Comparison of ENCODE assay signal across 23 cellular contexts in the genomic region with DNA sequence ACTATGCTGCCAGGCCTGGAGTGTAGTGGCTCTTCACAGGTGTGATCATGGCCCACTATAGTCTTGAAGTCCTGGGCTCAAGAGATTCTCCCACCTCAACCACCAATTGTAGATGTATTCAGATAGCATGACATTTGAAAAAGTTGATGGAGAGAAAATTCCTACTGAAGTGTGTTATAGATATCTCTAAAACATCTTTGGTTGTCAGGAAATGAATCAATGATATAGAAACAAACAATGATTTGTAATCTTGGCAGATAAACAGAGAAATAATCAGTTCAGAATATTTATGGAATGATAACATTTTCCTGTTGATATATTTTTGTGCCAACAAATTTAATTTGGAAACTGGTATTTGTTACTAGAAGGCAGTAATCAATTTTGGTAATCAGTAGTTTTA.
DNase-seq lines count a peak whose midpoint lies in the region; ATAC-seq, FAIRE-seq and TF ChIP-seq lines count a peak whose summit lies in the region.
"Had no signal": no experiment of that assay in that cellular context is flagged by ENCODE, and none has a peak within 500 bp of the region (broad histone marks: within the 10 kb centered on the region; RNA-seq: fewer than 3 reads in every experiment).

No MANE protein-coding gene starts in this region.

- no peaks in the 10 kb centered on the region for H3K36me3 ChIP-seq in astrocyte (ENCODE audit: insufficient read depth, low read length)
- H3K36me3 ChIP-seq in tibial artery: no peaks in the 10 kb centered on the region
- H3K36me3 ChIP-seq: stomach, WERI-Rb-1 had no signal

- H4K20me1 ChIP-seq in astrocyte (ENCODE audit: insufficient read depth, low read length): peaks cover 6% of the 10 kb centered on the region

- FAIRE-seq in astrocyte (lab: Jason Lieb, UNC): no peak

- TF ChIP-seq CTCF in LNCaP clone FGC (IDR thresholded peaks at IDR 0.05; ENCODE audit: control insufficient read depth, extremely low read depth, insufficient read depth) (no peak), astrocyte (IDR thresholded peaks at IDR 0.05; ENCODE audit: insufficient read depth, low read depth, low read length) (no peak), tibial artery (IDR thresholded peaks at IDR 0.05) (no peak)

- H3K27me3 ChIP-seq in astrocyte (ENCODE audit: insufficient read depth, low read length) (no peaks in the 10 kb centered on the region), tibial artery (no peaks in the 10 kb centered on the region)
- H3K27me3 ChIP-seq: stomach had no signal

- no peak for DNase-seq in LNCaP clone FGC (ENCODE audit: low read depth)
- DNase-seq in astrocyte (ENCODE audit: low read depth): no peak
- peak; percentile 58 to 70 for DNase-seq in lung microvascular endothelial cell (ENCODE audit: low read depth in 2 of 2)
- DNase-seq in tibial artery: no peak
- DNase-seq in germinal center (ENCODE audit: low spot score): no peak
- DNase-seq: activated CD4-positive, alpha-beta T cell treated with anti-CD3 and anti-CD28 coated beads, Interleukin-2, amount 10 ng/mL, durations not matched to agents 7 days and 5 days; activated CD8-positive, alpha-beta memory T cell treated with anti-CD3 and anti-CD28 coated beads, Interleukin-2, amount 10 ng/mL, durations not matched to agents 7 days and 5 days; activated naive CD4-positive, alpha-beta T cell treated with anti-CD3 and anti-CD28 coated beads, Interleukin-2, amount 10 ng/mL, durations not matched to agents 7 days and 5 days; AML-193; CD8-positive, alpha-beta memory T cell; central memory CD4-positive, alpha-beta T cell; foreskin fibroblast; GDM1; HFFc6; IMR-90; NCI-H1930; stomach; WERI-Rb-1 had no signal

- H3K79me2 ChIP-seq in astrocyte (ENCODE audit: insufficient read depth, low read length): peaks cover 96% of the 10 kb centered on the region

- H3K27ac ChIP-seq in astrocyte (ENCODE audit: low read depth, low read length): no peak overlapping the region
- H3K27ac ChIP-seq in tibial artery: peak overlapping the region; percentile 51 to 78
- H3K27ac ChIP-seq: WERI-Rb-1 had no signal

- no peak overlapping the region for H3K4me3 Mint-ChIP-seq in astrocyte (ENCODE audit: unreplicated experiment)
- H3K4me3 Mint-ChIP-seq: activated CD4-positive, alpha-beta T cell treated with anti-CD3 and anti-CD28 coated beads, Interleukin-2, amount 10 ng/mL, durations not matched to agents 7 days and 5 days; activated CD8-positive, alpha-beta memory T cell treated with anti-CD3 and anti-CD28 coated beads, Interleukin-2, amount 10 ng/mL, durations not matched to agents 7 days and 5 days; activated naive CD4-positive, alpha-beta T cell treated with anti-CD3 and anti-CD28 coated beads, Interleukin-2, amount 10 ng/mL, durations not matched to agents 7 days and 5 days; activated T-helper 1 cell treated with anti-CD3 and anti-CD28 coated beads, Interleukin-12 subunit alpha, Interleukin-12 subunit beta, Interleukin-2, Interleukin-4 antibody, amounts not matched to agents 30 ng/mL and 10 ng/mL and 1 ng/mL, durations not matched to agents 14 hours and 24 hours and 36 hours; CD8-positive, alpha-beta memory T cell; GM23338; HFFc6; T-helper 2 cell treated with Interferon-gamma antibody and Interleukin-4, amounts not matched to agents 5 μg/mL and 100 μg/mL, for 36 hours had no signal

- H3K4me2 ChIP-seq in astrocyte (ENCODE audit: low read length): peak overlapping the region; percentile 23
- H3K4me2 ChIP-seq: GM23338 had no signal

- no peak overlapping the region for H3K27ac Mint-ChIP-seq in astrocyte (ENCODE audit: unreplicated experiment)
- H3K27ac Mint-ChIP-seq: activated CD4-positive, alpha-beta T cell treated with anti-CD3 and anti-CD28 coated beads, Interleukin-2, amount 10 ng/mL, durations not matched to agents 7 days and 5 days; activated CD8-positive, alpha-beta memory T cell treated with anti-CD3 and anti-CD28 coated beads, Interleukin-2, amount 10 ng/mL, durations not matched to agents 7 days and 5 days; activated naive CD4-positive, alpha-beta T cell treated with anti-CD3 and anti-CD28 coated beads, Interleukin-2, amount 10 ng/mL, durations not matched to agents 7 days and 5 days; activated T-helper 1 cell treated with anti-CD3 and anti-CD28 coated beads, Interleukin-12 subunit alpha, Interleukin-12 subunit beta, Interleukin-2, Interleukin-4 antibody, amounts not matched to agents 30 ng/mL and 10 ng/mL and 1 ng/mL, durations not matched to agents 14 hours and 24 hours and 36 hours; CD8-positive, alpha-beta memory T cell; GM23338; HFFc6; T-helper 2 cell treated with Interferon-gamma antibody and Interleukin-4, amounts not matched to agents 5 μg/mL and 100 μg/mL, for 36 hours had no signal

- H3K9me3 ChIP-seq in astrocyte (ENCODE audit: insufficient read depth, low read depth, low read length): no peaks in the 10 kb centered on the region
- H3K9me3 ChIP-seq in tibial artery: no peaks in the 10 kb centered on the region
- H3K9me3 ChIP-seq: stomach had no signal

- ATAC-seq in HG02981 (IDR thresholded peaks at IDR 0.05; ENCODE audit: unreplicated experiment) (no peak), HG03108 (IDR thresholded peaks at IDR 0.05; ENCODE audit: unreplicated experiment) (no peak)
- ATAC-seq: activated CD8-positive, alpha-beta memory T cell treated with anti-CD3 and anti-CD28 coated beads, Interleukin-2, amount 10 ng/mL, durations not matched to agents 7 days and 5 days; GM23338 had no signal

- no peaks in the 10 kb centered on the region for H3K36me3 Mint-ChIP-seq in astrocyte (ENCODE audit: low read depth, unreplicated experiment)
- H3K36me3 Mint-ChIP-seq: activated CD8-positive, alpha-beta memory T cell treated with anti-CD3 and anti-CD28 coated beads, Interleukin-2, amount 10 ng/mL, durations not matched to agents 7 days and 5 days; activated naive CD4-positive, alpha-beta T cell treated with anti-CD3 and anti-CD28 coated beads, Interleukin-2, amount 10 ng/mL, durations not matched to agents 7 days and 5 days; CD8-positive, alpha-beta memory T cell had no signal

- no peaks in the 10 kb centered on the region for H3K9me3 Mint-ChIP-seq in astrocyte (ENCODE audit: unreplicated experiment)
- H3K9me3 Mint-ChIP-seq: activated CD4-positive, alpha-beta T cell treated with anti-CD3 and anti-CD28 coated beads, Interleukin-2, amount 10 ng/mL, durations not matched to agents 7 days and 5 days; activated naive CD4-positive, alpha-beta T cell treated with anti-CD3 and anti-CD28 coated beads, Interleukin-2, amount 10 ng/mL, durations not matched to agents 7 days and 5 days; activated T-helper 1 cell treated with anti-CD3 and anti-CD28 coated beads, Interleukin-12 subunit alpha, Interleukin-12 subunit beta, Interleukin-2, Interleukin-4 antibody, amounts not matched to agents 30 ng/mL and 10 ng/mL and 1 ng/mL, durations not matched to agents 14 hours and 24 hours and 36 hours; GM23338; HFFc6 had no signal

- no peaks in the 10 kb centered on the region for H3K4me1 Mint-ChIP-seq in astrocyte (ENCODE audit: low read depth, unreplicated experiment)
- H3K4me1 Mint-ChIP-seq: activated CD4-positive, alpha-beta T cell treated with anti-CD3 and anti-CD28 coated beads, Interleukin-2, amount 10 ng/mL, durations not matched to agents 7 days and 5 days; activated CD8-positive, alpha-beta memory T cell treated with anti-CD3 and anti-CD28 coated beads, Interleukin-2, amount 10 ng/mL, durations not matched to agents 7 days and 5 days; activated naive CD4-positive, alpha-beta T cell treated with anti-CD3 and anti-CD28 coated beads, Interleukin-2, amount 10 ng/mL, durations not matched to agents 7 days and 5 days; CD8-positive, alpha-beta memory T cell; GM23338 had no signal

- intact Hi-C loops in tibial artery (cut with DNase I; ENCODE audit: low total_unique reads): no loop called here

- H3K27me3 Mint-ChIP-seq in astrocyte (ENCODE audit: low read depth, unreplicated experiment): no peaks in the 10 kb centered on the region
- H3K27me3 Mint-ChIP-seq: activated CD4-positive, alpha-beta T cell treated with anti-CD3 and anti-CD28 coated beads, Interleukin-2, amount 10 ng/mL, durations not matched to agents 7 days and 5 days; activated CD8-positive, alpha-beta memory T cell treated with anti-CD3 and anti-CD28 coated beads, Interleukin-2, amount 10 ng/mL, durations not matched to agents 7 days and 5 days; activated naive CD4-positive, alpha-beta T cell treated with anti-CD3 and anti-CD28 coated beads, Interleukin-2, amount 10 ng/mL, durations not matched to agents 7 days and 5 days; CD8-positive, alpha-beta memory T cell had no signal

- no peak overlapping the region for H2AFZ ChIP-seq in astrocyte (ENCODE audit: low read depth, low read length)
- H2AFZ ChIP-seq: GM23338 had no signal

- no peak overlapping the region for H3K9ac ChIP-seq in astrocyte (ENCODE audit: low read length)

- H3K4me1 ChIP-seq in astrocyte (ENCODE audit: insufficient read depth, low read length) (peaks cover 22% of the 10 kb centered on the region), tibial artery (peaks cover 0 to 37% (median 9%) of the 10 kb centered on the region in 4 donors)

- H3K4me3 ChIP-seq in LNCaP clone FGC (ENCODE audit: low read depth, low read length) (peak overlapping the region; percentile 16; the same call in 1 of the 2 replicates), astrocyte (ENCODE audit: insufficient read depth, low read depth, low read length) (no peak overlapping the region), tibial artery (no peak overlapping the region)
- H3K4me3 ChIP-seq: GM23338 had no signal

Comparison
In these comparisons a context has a peak if more than half of its experiments do, and no peak if none do; other contexts are left out.
1. DNase-seq: peak in lung microvascular endothelial cell (2 of 2); none in LNCaP clone FGC (single experiment), astrocyte (single experiment), tibial artery (0 of 2) and germinal center (single experiment).